In genomic region chr5:60649288-60649917, GRCh38 we compare ENCODE assay signal across 8 cellular contexts. TPM values are rescaled to one million over a fixed set of nuclear protein-coding genes. Genes with fewer than 3 reads are reported as not detected.
DNase-seq lines count a peak whose midpoint lies in the region; ATAC-seq and TF ChIP-seq lines count a peak whose summit lies in the region.

No MANE protein-coding gene starts in this region.

- no peaks in the 10 kb centered on the region for H3K9me3 ChIP-seq in HEK293 (ENCODE audit: control insufficient read depth, insufficient read depth, low read depth, low read length)

- DNase-seq in NCI-H82 (lab: John Stamatoyannopoulos, UW) (peak; percentile 43), NCI-H82 treated with DMSO at 0.1 percent for 48 hours (lab: John Stamatoyannopoulos, UW; ENCODE audit: unreplicated experiment) (no peak), NCI-H446 treated with DMSO at 0.1 percent for 48 hours (lab: John Stamatoyannopoulos, UW) (peak; percentile 35), dermis blood vessel endothelial cell (peak; percentile 60), pons (ENCODE audit: low spot score) (peak; percentile 55)

- no peak overlapping the region for H3K4me3 ChIP-seq in HEK293 (ENCODE audit: low read depth, low read length)

- no peak for TF ChIP-seq CTCF in HEK293 (tag by site-specific recombination; IDR thresholded peaks at IDR 0.05)

- no peak overlapping the region for H3K27ac ChIP-seq in HEK293 (ENCODE audit: extremely low read depth, low read depth, low read length)

- peaks cover 0 to 3% of the 10 kb centered on the region in 2 experiments; a peak in 2 of 3 replicates for H3K36me3 ChIP-seq in HEK293 (ENCODE audit: control insufficient read depth in 2 of 2, insufficient read depth in 1 of 2, low read length in 2 of 2)

- POLR2A ChIA-PET in HEK293 (lab: Yijun Ruan, JAX) = no interaction called here

- CTCF ChIA-PET in HEK293 (lab: Yijun Ruan, JAX) = interaction anchor here (0.6 to 2.5 kb wide), 13 partner anchors 8 to 529 kb away, joined by 3 to 7 read pairs (median 4); no protein-coding TSS in a partner anchor

- H3K4me1 ChIP-seq in HEK293 (ENCODE audit: control insufficient read depth, insufficient read depth, low read length) = no peaks in the 10 kb centered on the region

- ATAC-seq in HG02759 (IDR thresholded peaks at IDR 0.05; ENCODE audit: unreplicated experiment) (no peak), GM21515 (IDR thresholded peaks at IDR 0.05; ENCODE audit: unreplicated experiment) (no peak)

TF ChIP-seq in HEK293, 187 proteins besides CTCF, POLR2A, EP300 and RAD21:
- TF ChIP-seq SP3 (tag by site-specific recombination; IDR thresholded peaks at IDR 0.05) (no peak), ZNF654 (tag by site-specific recombination; IDR thresholded peaks at IDR 0.05; ENCODE audit: low read depth) (peak; percentile 35)

RNA-seq across cellular contexts. Expression of gene DEPDC1B, which starts 50.6 kb away (rescaled TPM):
- 6.8 and 19.7 TPM in 2 replicates for total RNA-seq in dermis blood vessel endothelial cell
